Comparison of ENCODE assay signal across 15 cellular contexts in the genomic region with DNA sequence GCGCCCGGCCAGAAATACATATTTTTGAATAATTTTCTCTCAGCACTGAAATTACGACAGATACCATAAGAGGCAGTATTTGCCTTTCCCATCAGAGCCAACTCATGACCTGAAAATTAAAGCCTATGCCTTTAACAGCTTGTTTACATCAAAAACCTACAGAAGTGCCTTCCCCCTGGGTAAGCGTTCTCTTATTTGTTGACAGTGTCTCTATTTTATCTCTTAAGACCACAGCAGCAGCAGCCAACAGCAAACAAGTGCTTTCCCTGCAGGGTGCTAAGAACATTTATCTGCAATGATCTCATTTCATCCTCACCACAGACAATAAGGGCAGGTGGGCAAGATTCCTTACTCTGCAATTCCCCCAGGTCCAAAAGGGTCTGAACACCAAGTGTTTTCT. TPM values are rescaled to one million over a fixed set of nuclear protein-coding genes. Genes with fewer than 3 reads are reported as not detected.
A peak's percentile ranks its signal among the peaks of the same experiment; 100 is the strongest.
DNase-seq lines count a peak whose midpoint lies in the region; ATAC-seq and TF ChIP-seq lines count a peak whose summit lies in the region.
"Had no signal": no experiment of that assay in that cellular context is flagged by ENCODE, and none has a peak within 500 bp of the region (broad histone marks: within the 10 kb centered on the region; RNA-seq: fewer than 3 reads in every experiment).

No MANE protein-coding gene starts in this region.

- no peak for TF ChIP-seq CTCF in A673 (conservative IDR thresholded peaks at IDR 0.05; ENCODE audit: low read depth, low read length)
- no peak for TF ChIP-seq CTCF in H9 (conservative IDR thresholded peaks at IDR 0.05)
- no peak for TF ChIP-seq CTCF in mucosa of descending colon (IDR thresholded peaks at IDR 0.05)

- H2BK120ac ChIP-seq in H9 (ENCODE audit: low read depth, low read length, poor library complexity, severe bottlenecking) = no peak overlapping the region

- no peak overlapping the region for H3K4ac ChIP-seq in H9 (ENCODE audit: low read depth, low read length)

- DNase-seq in A673 (ENCODE audit: low spot score) (no peak), H9 (no peak), amniotic epithelial cell (ENCODE audit: low read depth) (peak; percentile 37), GM19238 (ENCODE audit: insufficient read length, low spot score) (no peak), mucosa of descending colon (no peak)
- DNase-seq in naive thymus-derived CD4-positive, alpha-beta T cell = no peak
- DNase-seq: activated T-cell treated with anti-CD3 and anti-CD28 coated beads, Interleukin-2, amount 50 U/mL, for 48 hours; brain microvascular endothelial cell; GF-D8; hypothalamus; NCI-H1092 treated with DMSO at 0.1 percent for 48 hours had no signal

- no peak for ATAC-seq in naive thymus-derived CD4-positive, alpha-beta T cell
- ATAC-seq in HG03097 (IDR thresholded peaks at IDR 0.05; ENCODE audit: low FRiP score, unreplicated experiment) (no peak), GM19455 (IDR thresholded peaks at IDR 0.05; ENCODE audit: unreplicated experiment) (no peak), mucosa of descending colon (no peak)

- H3K56ac ChIP-seq in H9 (ENCODE audit: insufficient read length, low read depth, low read length) = no peak overlapping the region

- no peaks in the 10 kb centered on the region for H4K20me1 ChIP-seq in H9 (ENCODE audit: control insufficient read depth, insufficient read depth, insufficient read length)

- H3K27ac Mint-ChIP-seq in H9 = peak overlapping the region in 2 of 3 experiments; percentile 45 to 88; a peak in 3 of 7 replicates
- peak overlapping the region in 5 of 9 donors; percentile 14 to 87 (median 49) for H3K27ac Mint-ChIP-seq in naive thymus-derived CD4-positive, alpha-beta T cell

- no peak overlapping the region; a peak in 1 of 5 replicates for H3K4me3 Mint-ChIP-seq in H9
- H3K4me3 Mint-ChIP-seq in naive thymus-derived CD4-positive, alpha-beta T cell = peak overlapping the region in 8 of 10 donors; percentile 5 to 48 (median 25)

- H2AK5ac ChIP-seq in H9 (ENCODE audit: insufficient read length, low read length) = no peak overlapping the region

- H3T11ph ChIP-seq in H9 (ENCODE audit: low read length) = no peak overlapping the region

- H2BK5ac ChIP-seq in H9 (ENCODE audit: insufficient read length, low read length) = no peak overlapping the region

- no peak overlapping the region for H3K18ac ChIP-seq in H9 (ENCODE audit: insufficient read length, low read depth, low read length)

- intact Hi-C loops in A673 (cut with micrococcal nuclease; ENCODE audit: unreplicated experiment) (loop anchor here (10.0 kb wide), 1 partner anchor 148 kb away; no protein-coding TSS in a partner anchor), mucosa of descending colon (cut with DNase I, micrococcal nuclease) (loop anchor here in 1 of 2 donors (10.0 kb wide), 1 partner anchor 158 kb away; no protein-coding TSS in a partner anchor)
- intact Hi-C loops in naive thymus-derived CD4-positive, alpha-beta T cell (cut with micrococcal nuclease) = no loop called here

- H3K36me3 ChIP-seq in A673 (ENCODE audit: insufficient read depth, low read length, poor library complexity, severe bottlenecking) (peaks cover 43% of the 10 kb centered on the region), mucosa of descending colon (ENCODE audit: low read depth) (no peaks in the 10 kb centered on the region)
- H3K36me3 ChIP-seq in naive thymus-derived CD4-positive, alpha-beta T cell (ENCODE audit: control insufficient read depth in 2 of 3, insufficient read depth in 3 of 3, low read length in 3 of 3) = peaks cover 0 to 36% (median 7%) of the 10 kb centered on the region in 3 experiments

- no peak overlapping the region for H3K4me2 ChIP-seq in H9 (ENCODE audit: insufficient read depth, insufficient read length, low read length)

- BruUV-seq in A673 (replicated peaks; lab: Mats Ljungman, UMichigan) = no TSS peak

- peaks cover 16 to 52% (median 41%) of the 10 kb centered on the region in 3 experiments for H3K36me3 Mint-ChIP-seq in H9 (ENCODE audit: insufficient read depth in 1 of 3, low read depth in 3 of 3)
- H3K36me3 Mint-ChIP-seq in naive thymus-derived CD4-positive, alpha-beta T cell = peaks cover 0 to 12% (median 6%) of the 10 kb centered on the region in 5 donors

- H2BK20ac ChIP-seq in H9 (ENCODE audit: low read depth, low read length, poor library complexity, severe bottlenecking) = no peak overlapping the region

- CTCF ChIA-PET in A673 (lab: Charles Lee) = interaction anchor here (1.2 kb wide), 1 partner anchor 143 kb away, joined by 3 read pairs; no protein-coding TSS in a partner anchor
- CTCF ChIA-PET in naive thymus-derived CD4-positive, alpha-beta T cell (lab: Charles Lee) = interaction anchor here (0.6 to 10.2 kb wide), 2 partner anchors 63 to 141 kb away, joined by 4 to 182 read pairs; no protein-coding TSS in a partner anchor

- H3K4me1 Mint-ChIP-seq in H9 = peaks cover 20 to 22% of the 10 kb centered on the region in 2 experiments
- peaks cover 26 to 71% (median 48%) of the 10 kb centered on the region in 7 donors for H3K4me1 Mint-ChIP-seq in naive thymus-derived CD4-positive, alpha-beta T cell

- peaks cover 61% of the 10 kb centered on the region for H3K79me2 ChIP-seq in H9 (ENCODE audit: insufficient read depth, low read length)

- H3K23me2 ChIP-seq in H9 (ENCODE audit: insufficient read length, low read depth, low read length, poor library complexity, severe bottlenecking) = peaks cover 3% of the 10 kb centered on the region

- H3K4me1 ChIP-seq in A673 (ENCODE audit: insufficient read depth, low read length, poor library complexity, severe bottlenecking) (peaks cover 14% of the 10 kb centered on the region), H9 (ENCODE audit: insufficient read depth, low read length) (0 out of 2 replicates have a peak, but pooled peaks cover 2% of the 10 kb centered on the region), mucosa of descending colon (ENCODE audit: low read depth) (peaks cover 18% of the 10 kb centered on the region)
- H3K4me1 ChIP-seq in naive thymus-derived CD4-positive, alpha-beta T cell (ENCODE audit: control insufficient read depth in 2 of 2, insufficient read depth in 2 of 2, low read length in 2 of 2) = peaks cover 25 to 26% of the 10 kb centered on the region in 2 donors

- H3K27me3 Mint-ChIP-seq in H9 (ENCODE audit: low read depth) = no peaks in the 10 kb centered on the region
- H3K27me3 Mint-ChIP-seq in naive thymus-derived CD4-positive, alpha-beta T cell = no peaks in the 10 kb centered on the region

- H3K27me3 ChIP-seq in A673 (replicated peaks; ENCODE audit: insufficient read depth, low read depth, low read length, poor library complexity) (no peaks in the 10 kb centered on the region), H9 (ENCODE audit: insufficient read depth, low read length) (no peaks in the 10 kb centered on the region)
- no peaks in the 10 kb centered on the region for H3K27me3 ChIP-seq in naive thymus-derived CD4-positive, alpha-beta T cell (ENCODE audit: control insufficient read depth in 2 of 2, insufficient read depth in 2 of 2, low read length in 2 of 2)
- H3K27me3 ChIP-seq: brain microvascular endothelial cell had no signal

- no peak overlapping the region for H4K91ac ChIP-seq in H9 (ENCODE audit: insufficient read length, low read depth, low read length)

- H3K79me1 ChIP-seq in H9 (ENCODE audit: insufficient read depth, low read depth, low read length, poor library complexity, severe bottlenecking) = peaks cover 13% of the 10 kb centered on the region

- H3K27ac ChIP-seq in A673 (ENCODE audit: low read depth, low read length, poor library complexity, severe bottlenecking) (peak overlapping the region; percentile 3), H9 (ENCODE audit: insufficient read length, low read depth, low read length) (no peak overlapping the region)
- H3K27ac ChIP-seq in naive thymus-derived CD4-positive, alpha-beta T cell (ENCODE audit: low read depth, low read length) = no peak overlapping the region
- H3K27ac ChIP-seq: brain microvascular endothelial cell had no signal

- no peak overlapping the region for H2BK15ac ChIP-seq in H9 (ENCODE audit: low read depth, low read length)

- H4K5ac ChIP-seq in H9 (ENCODE audit: insufficient read length, low read depth, low read length) = no peak overlapping the region

- H4K8ac ChIP-seq in H9 (replicated peaks; ENCODE audit: insufficient read length, low read depth, low read length) = no peak overlapping the region

- H3K23ac ChIP-seq in H9 (ENCODE audit: insufficient read length, low read depth, low read length) = no peak overlapping the region

- no peak overlapping the region for H2AFZ ChIP-seq in H9 (ENCODE audit: low read length)

- WGBS in H9 (ENCODE audit: extremely low coverage, insufficient read length, low lambda C conversion rate) = no CpG with 5 or more reads among the region's 4 CpGs

- no peaks in the 10 kb centered on the region for H3K9me3 Mint-ChIP-seq in H9
- H3K9me3 Mint-ChIP-seq in naive thymus-derived CD4-positive, alpha-beta T cell = no peaks in the 10 kb centered on the region

- H3K9me3 ChIP-seq in A673 (ENCODE audit: low read depth, low read length, poor library complexity, severe bottlenecking) (no peaks in the 10 kb centered on the region), H9 (ENCODE audit: control insufficient read depth, low read depth, low read length) (no peaks in the 10 kb centered on the region), mucosa of descending colon (no peaks in the 10 kb centered on the region)
- H3K9me3 ChIP-seq in naive thymus-derived CD4-positive, alpha-beta T cell (ENCODE audit: control insufficient read depth in 2 of 3, low read length in 3 of 3) = no peaks in the 10 kb centered on the region

- H3K14ac ChIP-seq in H9 (ENCODE audit: insufficient read depth, low read length) = no peak overlapping the region

- POLR2A ChIA-PET in A673 (lab: Charles Lee; ENCODE audit: low non-redundant PET) = no interaction called here
- POLR2A ChIA-PET in naive thymus-derived CD4-positive, alpha-beta T cell (lab: Charles Lee) = interaction anchor here (0.7 kb wide), 1 partner anchor 1060 kb away, joined by 3 read pairs; no protein-coding TSS in a partner anchor

- no peak overlapping the region for H2BK12ac ChIP-seq in H9 (ENCODE audit: insufficient read length, low read depth, low read length)

- H3K9ac ChIP-seq in H9 (ENCODE audit: extremely low read depth, insufficient read length, low read length) = no peak overlapping the region

- H3K4me3 ChIP-seq in A673 (ENCODE audit: low read depth, low read length, poor library complexity, severe bottlenecking) = no peak overlapping the region
- H3K4me3 ChIP-seq in naive thymus-derived CD4-positive, alpha-beta T cell (ENCODE audit: low read length) = no peak overlapping the region
- H3K4me3 ChIP-seq in mucosa of descending colon = no peak overlapping the region
- H3K4me3 ChIP-seq: lung had no signal

RNA-seq across cellular contexts. Expression of gene AKAP8L, which starts 6.0 kb away (rescaled TPM):
- total RNA-seq in A673 (2021) = 132 and 147 TPM in 2 replicates
- total RNA-seq in H9 (2021) = 110 and 123 TPM in 2 replicates
- total RNA-seq in naive thymus-derived CD4-positive, alpha-beta T cell = 100 to 1,000 TPM in 4 of 5 experiments, 10 to 100 TPM in 1; 81.2 to 208 (median 146) TPM
- polyA plus RNA-seq in naive thymus-derived CD4-positive, alpha-beta T cell = 10 to 100 TPM; 39.9 to 92.9 TPM
- 100 to 1,000 TPM in 1 of 3 donors, 10 to 100 TPM in 2; 74.4 to 111 (median 96.0) TPM for total RNA-seq in mucosa of descending colon

RNA-seq across cellular contexts. Expression of gene AKAP8, which starts 33.2 kb away (rescaled TPM):
- total RNA-seq in A673 (2021) (46.8 and 48.4 TPM in 2 replicates), H9 (2021) (59.1 and 59.5 TPM in 2 replicates), mucosa of descending colon (10 to 100 TPM; 37.8 to 50.0 (median 41.3) TPM)
- total RNA-seq in naive thymus-derived CD4-positive, alpha-beta T cell = 10 to 100 TPM; 60.0 to 81.2 (median 80.2) TPM
- 10 to 100 TPM; 11.9 to 21.1 TPM for polyA plus RNA-seq in naive thymus-derived CD4-positive, alpha-beta T cell

RNA-seq across cellular contexts. Expression of gene WIZ, which starts 36.9 kb away (rescaled TPM):
- total RNA-seq in A673 (2021) (72.3 and 73.7 TPM in 2 replicates), H9 (2021) (33.3 and 33.6 TPM in 2 replicates), mucosa of descending colon (10 to 100 TPM; 26.7 to 39.9 (median 28.1) TPM)
- 10 to 100 TPM; 20.1 to 34.9 (median 24.8) TPM for total RNA-seq in naive thymus-derived CD4-positive, alpha-beta T cell
- polyA plus RNA-seq in naive thymus-derived CD4-positive, alpha-beta T cell = 1 to 10 TPM in 1 of 2 donors, under 1 TPM in 1; 0.91 to 1.6 TPM

RNA-seq across cellular contexts. Expression of gene RASAL3, which starts 51.5 kb away (rescaled TPM):
- total RNA-seq in A673 (2021) (1.1 TPM in 2 replicates), H9 (2021) (0.26 and 1.9 TPM in 2 replicates), mucosa of descending colon (1 to 10 TPM; 4.0 to 5.2 (median 5.1) TPM)
- 100 to 1,000 TPM; 138 to 214 (median 159) TPM for total RNA-seq in naive thymus-derived CD4-positive, alpha-beta T cell
- 100 to 1,000 TPM in 1 of 2 donors, 10 to 100 TPM in 1; 38.5 to 120 TPM for polyA plus RNA-seq in naive thymus-derived CD4-positive, alpha-beta T cell
- total RNA-seq: HT1080 had no signal

Comparison
In these comparisons a context has a peak if more than half of its experiments do, and no peak if none do; other contexts are left out.
1. H3K4me3 Mint-ChIP-seq: peak in naive thymus-derived CD4-positive, alpha-beta T cell (8 of 10); none in H9 (0 of 2).